In genomic region chr16:23821875-23822688, GRCh38 we compare ENCODE assay signal across 1 cellular context.
TF ChIP-seq lines count a peak whose summit lies in the region.

No MANE protein-coding gene starts in this region.

TF ChIP-seq in K562, 482 proteins besides CTCF, POLR2A, EP300 and RAD21 (continued from another document):
- TF ChIP-seq CUX1 (CRISPR knock-in tag; IDR thresholded peaks at IDR 0.05) (no peak), ZNF175 (CRISPR knock-in tag; IDR thresholded peaks at IDR 0.05; ENCODE audit: low read depth) (0 out of 2 replicates have a peak, but pooled peaks have one; percentile 39), RAD51 (IDR thresholded peaks at IDR 0.05; ENCODE audit: borderline replicate concordance, low read depth) (peak; percentile 23; the same call in 1 of the 2 replicates), PHF8 (IDR thresholded peaks at IDR 0.05; ENCODE audit: borderline replicate concordance, low read length) (no peak), HDAC8 (tag; IDR thresholded peaks at IDR 0.05) (no peak), HDAC2 (IDR thresholded peaks at IDR 0.05) (peak; percentile 99)
